In the genomic region with DNA sequence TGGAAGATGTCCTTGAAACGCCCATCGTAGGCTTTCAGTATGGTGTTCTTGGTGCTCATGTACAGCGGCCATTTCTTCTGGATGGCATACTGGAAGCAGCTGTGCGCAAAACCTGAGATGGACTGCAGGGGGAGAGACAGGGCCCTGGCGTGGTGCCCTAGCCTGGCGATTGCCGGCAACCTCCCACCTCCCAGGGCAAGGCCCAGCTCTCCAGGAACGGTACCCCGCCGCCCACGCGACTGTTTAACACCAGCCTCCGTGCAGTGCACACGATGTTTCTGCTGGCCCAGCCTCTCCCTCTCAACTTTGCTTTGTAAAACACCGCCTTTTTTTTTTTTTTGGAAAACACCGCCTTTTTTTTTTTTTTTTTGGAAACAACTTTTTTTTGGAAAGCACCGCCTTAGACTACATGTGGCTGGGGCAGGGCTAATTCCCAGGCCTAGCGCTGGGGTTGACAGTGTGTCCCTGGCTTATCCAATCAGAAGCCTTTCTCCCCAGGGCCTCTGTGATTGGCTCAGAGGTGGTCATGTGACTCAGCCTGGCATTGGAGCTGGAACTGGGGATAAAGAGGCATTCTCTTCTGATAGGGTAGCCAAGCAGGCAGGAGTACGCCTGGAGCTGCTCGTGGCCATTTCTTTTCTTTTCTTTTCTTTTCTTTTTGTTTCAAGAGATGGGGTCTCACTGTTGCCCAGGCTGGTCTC, we compare ENCODE assay signal across 1 cellular context.
TF ChIP-seq lines count a peak whose summit lies in the region.

No MANE protein-coding gene starts in this region.

TF ChIP-seq in HEK293, 187 proteins besides CTCF, POLR2A, EP300 and RAD21 (continued from another document):
- TF ChIP-seq, protein P1, sequence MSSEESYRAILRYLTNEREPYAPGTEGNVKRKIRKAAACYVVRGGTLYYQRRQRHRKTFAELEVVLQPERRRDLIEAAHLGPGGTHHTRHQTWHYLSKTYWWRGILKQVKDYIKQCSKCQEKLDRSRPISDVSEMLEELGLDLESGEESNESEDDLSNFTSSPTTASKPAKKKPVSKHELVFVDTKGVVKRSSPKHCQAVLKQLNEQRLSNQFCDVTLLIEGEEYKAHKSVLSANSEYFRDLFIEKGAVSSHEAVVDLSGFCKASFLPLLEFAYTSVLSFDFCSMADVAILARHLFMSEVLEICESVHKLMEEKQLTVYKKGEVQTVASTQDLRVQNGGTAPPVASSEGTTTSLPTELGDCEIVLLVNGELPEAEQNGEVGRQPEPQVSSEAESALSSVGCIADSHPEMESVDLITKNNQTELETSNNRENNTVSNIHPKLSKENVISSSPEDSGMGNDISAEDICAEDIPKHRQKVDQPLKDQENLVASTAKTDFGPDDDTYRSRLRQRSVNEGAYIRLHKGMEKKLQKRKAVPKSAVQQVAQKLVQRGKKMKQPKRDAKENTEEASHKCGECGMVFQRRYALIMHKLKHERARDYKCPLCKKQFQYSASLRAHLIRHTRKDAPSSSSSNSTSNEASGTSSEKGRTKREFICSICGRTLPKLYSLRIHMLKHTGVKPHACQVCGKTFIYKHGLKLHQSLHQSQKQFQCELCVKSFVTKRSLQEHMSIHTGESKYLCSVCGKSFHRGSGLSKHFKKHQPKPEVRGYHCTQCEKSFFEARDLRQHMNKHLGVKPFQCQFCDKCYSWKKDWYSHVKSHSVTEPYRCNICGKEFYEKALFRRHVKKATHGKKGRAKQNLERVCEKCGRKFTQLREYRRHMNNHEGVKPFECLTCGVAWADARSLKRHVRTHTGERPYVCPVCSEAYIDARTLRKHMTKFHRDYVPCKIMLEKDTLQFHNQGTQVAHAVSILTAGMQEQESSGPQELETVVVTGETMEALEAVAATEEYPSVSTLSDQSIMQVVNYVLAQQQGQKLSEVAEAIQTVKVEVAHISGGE (tag by site-specific recombination; conservative IDR thresholded peaks at IDR 0.05; ENCODE audit: low read depth) = no peak
- TF ChIP-seq ZBTB44 (tag by site-specific recombination; IDR thresholded peaks at IDR 0.05) (no peak), ZSCAN18 (tag by site-specific recombination; IDR thresholded peaks at IDR 0.05) (no peak), ZNF324 (tag by site-specific recombination; IDR thresholded peaks at IDR 0.05) (no peak), GLIS2 (tag by site-specific recombination; IDR thresholded peaks at IDR 0.05) (no peak), ZNF266 (tag by site-specific recombination; IDR thresholded peaks at IDR 0.05; ENCODE audit: low read depth) (no peak), KLF17 (tag by site-specific recombination; IDR thresholded peaks at IDR 0.05) (no peak), ZNF776 (tag by site-specific recombination; IDR thresholded peaks at IDR 0.05; ENCODE audit: borderline replicate concordance) (no peak), ZFHX2 (tag by site-specific recombination; conservative IDR thresholded peaks at IDR 0.05) (peak; percentile 90), TCF7L2 (IDR thresholded peaks at IDR 0.05; ENCODE audit: borderline replicate concordance, low read depth, low read length) (no peak), ZNF701 (tag by site-specific recombination; IDR thresholded peaks at IDR 0.05) (no peak), BCL6B (tag by site-specific recombination; IDR thresholded peaks at IDR 0.05) (0 out of 2 replicates have a peak, but pooled peaks have one; percentile 69), ZNF394 (tag by site-specific recombination; IDR thresholded peaks at IDR 0.05; ENCODE audit: borderline replicate concordance) (no peak), ZNF555 (tag by site-specific recombination; conservative IDR thresholded peaks at IDR 0.05) (no peak), HIC1 (tag by site-specific recombination; IDR thresholded peaks at IDR 0.05) (no peak), ZNF169 (tag by site-specific recombination; IDR thresholded peaks at IDR 0.05) (no peak), ZNF155 (tag by site-specific recombination; IDR thresholded peaks at IDR 0.05) (no peak), WT1 (tag by site-specific recombination; IDR thresholded peaks at IDR 0.05) (no peak), EGR2 (tag by site-specific recombination; IDR thresholded peaks at IDR 0.05; ENCODE audit: low read depth) (peak; percentile 85), REPIN1 (tag by site-specific recombination; IDR thresholded peaks at IDR 0.05; ENCODE audit: low read depth) (no peak), ZNF311 (tag by site-specific recombination; IDR thresholded peaks at IDR 0.05; ENCODE audit: borderline replicate concordance) (no peak), ZNF624 (tag by site-specific recombination; IDR thresholded peaks at IDR 0.05) (no peak), ZNF23 (tag by site-specific recombination; IDR thresholded peaks at IDR 0.05; ENCODE audit: borderline replicate concordance) (no peak)
- TF ChIP-seq, protein P2, sequence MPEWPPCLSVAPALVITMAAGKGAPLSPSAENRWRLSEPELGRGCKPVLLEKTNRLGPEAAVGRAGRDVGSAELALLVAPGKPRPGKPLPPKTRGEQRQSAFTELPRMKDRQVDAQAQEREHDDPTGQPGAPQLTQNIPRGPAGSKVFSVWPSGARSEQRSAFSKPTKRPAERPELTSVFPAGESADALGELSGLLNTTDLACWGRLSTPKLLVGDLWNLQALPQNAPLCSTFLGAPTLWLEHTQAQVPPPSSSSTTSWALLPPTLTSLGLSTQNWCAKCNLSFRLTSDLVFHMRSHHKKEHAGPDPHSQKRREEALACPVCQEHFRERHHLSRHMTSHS (tag by site-specific recombination; IDR thresholded peaks at IDR 0.05) = no peak
- TF ChIP-seq, protein P3, sequence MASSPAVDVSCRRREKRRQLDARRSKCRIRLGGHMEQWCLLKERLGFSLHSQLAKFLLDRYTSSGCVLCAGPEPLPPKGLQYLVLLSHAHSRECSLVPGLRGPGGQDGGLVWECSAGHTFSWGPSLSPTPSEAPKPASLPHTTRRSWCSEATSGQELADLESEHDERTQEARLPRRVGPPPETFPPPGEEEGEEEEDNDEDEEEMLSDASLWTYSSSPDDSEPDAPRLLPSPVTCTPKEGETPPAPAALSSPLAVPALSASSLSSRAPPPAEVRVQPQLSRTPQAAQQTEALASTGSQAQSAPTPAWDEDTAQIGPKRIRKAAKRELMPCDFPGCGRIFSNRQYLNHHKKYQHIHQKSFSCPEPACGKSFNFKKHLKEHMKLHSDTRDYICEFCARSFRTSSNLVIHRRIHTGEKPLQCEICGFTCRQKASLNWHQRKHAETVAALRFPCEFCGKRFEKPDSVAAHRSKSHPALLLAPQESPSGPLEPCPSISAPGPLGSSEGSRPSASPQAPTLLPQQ (tag by site-specific recombination; IDR thresholded peaks at IDR 0.05) = no peak
- TF ChIP-seq, protein P4, sequence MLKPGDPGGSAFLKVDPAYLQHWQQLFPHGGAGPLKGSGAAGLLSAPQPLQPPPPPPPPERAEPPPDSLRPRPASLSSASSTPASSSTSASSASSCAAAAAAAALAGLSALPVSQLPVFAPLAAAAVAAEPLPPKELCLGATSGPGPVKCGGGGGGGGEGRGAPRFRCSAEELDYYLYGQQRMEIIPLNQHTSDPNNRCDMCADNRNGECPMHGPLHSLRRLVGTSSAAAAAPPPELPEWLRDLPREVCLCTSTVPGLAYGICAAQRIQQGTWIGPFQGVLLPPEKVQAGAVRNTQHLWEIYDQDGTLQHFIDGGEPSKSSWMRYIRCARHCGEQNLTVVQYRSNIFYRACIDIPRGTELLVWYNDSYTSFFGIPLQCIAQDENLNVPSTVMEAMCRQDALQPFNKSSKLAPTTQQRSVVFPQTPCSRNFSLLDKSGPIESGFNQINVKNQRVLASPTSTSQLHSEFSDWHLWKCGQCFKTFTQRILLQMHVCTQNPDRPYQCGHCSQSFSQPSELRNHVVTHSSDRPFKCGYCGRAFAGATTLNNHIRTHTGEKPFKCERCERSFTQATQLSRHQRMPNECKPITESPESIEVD (tag by site-specific recombination; IDR thresholded peaks at IDR 0.05) = no peak
- TF ChIP-seq, protein P5, sequence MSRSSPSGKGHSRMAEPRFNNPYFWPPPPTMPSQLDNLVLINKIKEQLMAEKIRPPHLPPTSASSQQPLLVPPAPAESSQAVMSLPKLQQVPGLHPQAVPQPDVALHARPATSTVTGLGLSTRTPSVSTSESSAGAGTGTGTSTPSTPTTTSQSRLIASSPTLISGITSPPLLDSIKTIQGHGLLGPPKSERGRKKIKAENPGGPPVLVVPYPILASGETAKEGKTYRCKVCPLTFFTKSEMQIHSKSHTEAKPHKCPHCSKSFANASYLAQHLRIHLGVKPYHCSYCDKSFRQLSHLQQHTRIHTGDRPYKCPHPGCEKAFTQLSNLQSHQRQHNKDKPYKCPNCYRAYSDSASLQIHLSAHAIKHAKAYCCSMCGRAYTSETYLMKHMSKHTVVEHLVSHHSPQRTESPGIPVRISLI (tag by site-specific recombination; IDR thresholded peaks at IDR 0.05) = peak; percentile 91
- TF ChIP-seq, protein P6, sequence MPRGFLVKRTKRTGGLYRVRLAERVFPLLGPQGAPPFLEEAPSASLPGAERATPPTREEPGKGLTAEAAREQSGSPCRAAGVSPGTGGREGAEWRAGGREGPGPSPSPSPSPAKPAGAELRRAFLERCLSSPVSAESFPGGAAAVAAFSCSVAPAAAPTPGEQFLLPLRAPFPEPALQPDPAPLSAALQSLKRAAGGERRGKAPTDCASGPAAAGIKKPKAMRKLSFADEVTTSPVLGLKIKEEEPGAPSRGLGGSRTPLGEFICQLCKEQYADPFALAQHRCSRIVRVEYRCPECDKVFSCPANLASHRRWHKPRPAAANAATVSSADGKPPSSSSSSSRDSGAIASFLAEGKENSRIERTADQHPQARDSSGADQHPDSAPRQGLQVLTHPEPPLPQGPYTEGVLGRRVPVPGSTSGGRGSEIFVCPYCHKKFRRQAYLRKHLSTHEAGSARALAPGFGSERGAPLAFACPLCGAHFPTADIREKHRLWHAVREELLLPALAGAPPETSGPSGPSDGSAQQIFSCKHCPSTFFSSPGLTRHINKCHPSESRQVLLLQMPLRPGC (tag by site-specific recombination; IDR thresholded peaks at IDR 0.05) = no peak
